In genomic region chr7:150983893-150984368, GRCh38 we compare ENCODE assay signal across 11 cellular contexts. TPM values are rescaled to one million over a fixed set of nuclear protein-coding genes. Genes with fewer than 3 reads are reported as not detected.
DNase-seq lines count a peak whose midpoint lies in the region; ATAC-seq and TF ChIP-seq lines count a peak whose summit lies in the region.
"Had no signal": no experiment of that assay in that cellular context is flagged by ENCODE, and none has a peak within 500 bp of the region (broad histone marks: within the 10 kb centered on the region; RNA-seq: fewer than 3 reads in every experiment).

No MANE protein-coding gene starts in this region.

- H3K4me3 Mint-ChIP-seq in natural killer cell treated with Interleukin-12 subunit alpha and Interleukin-12 subunit beta and Interleukin-15 and Interleukin-18, amount 100 ng/mL, for 72 hours = no peak overlapping the region

- DNase-seq in A172 (ENCODE audit: low spot score) (peak; percentile 45), GM12865 (ENCODE audit: low read depth) (peak; percentile 30), T follicular helper cell (ENCODE audit: low read depth) (peak; percentile 27), fibroblast of villous mesenchyme (ENCODE audit: low read depth) (peak; percentile 51), NCI-H2107 treated with DMSO at 0.1 percent for 48 hours (lab: John Stamatoyannopoulos, UW; ENCODE audit: unreplicated experiment) (no peak)
- no peak for DNase-seq in natural killer cell treated with Interleukin-12 subunit alpha and Interleukin-12 subunit beta and Interleukin-15 and Interleukin-18, amount 100 ng/mL, for 72 hours (ENCODE audit: low spot score)
- DNase-seq: MV-4-11 had no signal

- TF ChIP-seq CTCF in GM12865 (IDR thresholded peaks at IDR 0.05; ENCODE audit: insufficient read depth, low read depth, low read length, missing control alignments) = no peak
- no peak for TF ChIP-seq CTCF in fibroblast of villous mesenchyme (IDR thresholded peaks at IDR 0.05; ENCODE audit: insufficient read depth, low read depth, low read length)

- no peak for ATAC-seq in GM21576 (IDR thresholded peaks at IDR 0.05; ENCODE audit: unreplicated experiment)
- ATAC-seq in natural killer cell treated with Interleukin-12 subunit alpha and Interleukin-12 subunit beta and Interleukin-15 and Interleukin-18, amount 100 ng/mL, for 72 hours = no peak
- ATAC-seq in HG02759 (IDR thresholded peaks at IDR 0.05; ENCODE audit: unreplicated experiment) = no peak
- ATAC-seq: psoas muscle had no signal

- H3K4me1 Mint-ChIP-seq in natural killer cell treated with Interleukin-12 subunit alpha and Interleukin-12 subunit beta and Interleukin-15 and Interleukin-18, amount 100 ng/mL, for 72 hours (ENCODE audit: low read depth in 2 of 2) = peaks cover 13 to 17% of the 10 kb centered on the region in 2 donors

- no peaks in the 10 kb centered on the region for H3K9me3 Mint-ChIP-seq in natural killer cell treated with Interleukin-12 subunit alpha and Interleukin-12 subunit beta and Interleukin-15 and Interleukin-18, amount 100 ng/mL, for 72 hours

- H3K36me3 Mint-ChIP-seq in natural killer cell treated with Interleukin-12 subunit alpha and Interleukin-12 subunit beta and Interleukin-15 and Interleukin-18, amount 100 ng/mL, for 72 hours = no peaks in the 10 kb centered on the region

- no peak overlapping the region for H3K4me3 ChIP-seq in GM12865 (ENCODE audit: low read depth, low read length)
- no peak overlapping the region for H3K4me3 ChIP-seq in fibroblast of villous mesenchyme (ENCODE audit: low read depth, low read length)
- H3K4me3 ChIP-seq: Peyer's patch, psoas muscle had no signal

- peaks cover 29 to 34% of the 10 kb centered on the region in 2 donors for H3K27me3 Mint-ChIP-seq in natural killer cell treated with Interleukin-12 subunit alpha and Interleukin-12 subunit beta and Interleukin-15 and Interleukin-18, amount 100 ng/mL, for 72 hours

- no peak overlapping the region for H3K27ac Mint-ChIP-seq in natural killer cell treated with Interleukin-12 subunit alpha and Interleukin-12 subunit beta and Interleukin-15 and Interleukin-18, amount 100 ng/mL, for 72 hours

RNA-seq across cellular contexts. Expression of gene KCNH2, which starts 5.8 kb away (rescaled TPM):
- 1.7 and 3.5 TPM in 2 replicates for total RNA-seq in A172 (2014; rRNA removed; shearing (Covaris generic))
- total RNA-seq in fibroblast of villous mesenchyme = 0.64 and 2.6 TPM in 2 replicates
- total RNA-seq in natural killer cell treated with Interleukin-12 subunit alpha and Interleukin-12 subunit beta and Interleukin-15 and Interleukin-18, amount 100 ng/mL, for 72 hours = under 1 TPM in 1 of 2 donors, not detected in 1; 0.22 TPM

RNA-seq across cellular contexts. Expression of gene NOS3, which starts 6.9 kb away (rescaled TPM):
- total RNA-seq in A172 (2014; rRNA removed; shearing (Covaris generic)) = 0.74 and 2.5 TPM in 2 replicates
- total RNA-seq in fibroblast of villous mesenchyme = 1.3 and 3.5 TPM in 2 replicates
- 1 to 10 TPM; 1.2 to 8.0 TPM for total RNA-seq in natural killer cell treated with Interleukin-12 subunit alpha and Interleukin-12 subunit beta and Interleukin-15 and Interleukin-18, amount 100 ng/mL, for 72 hours

RNA-seq across cellular contexts. Expression of gene ATG9B, which starts 40.4 kb away (rescaled TPM):
- total RNA-seq in A172 (2014; rRNA removed; shearing (Covaris generic)) = not detected in 2 replicates
- under 0.01 and 0.32 TPM in 2 replicates for total RNA-seq in fibroblast of villous mesenchyme
- total RNA-seq in natural killer cell treated with Interleukin-12 subunit alpha and Interleukin-12 subunit beta and Interleukin-15 and Interleukin-18, amount 100 ng/mL, for 72 hours = 1 to 10 TPM; 2.5 to 2.7 TPM
- total RNA-seq: psoas muscle had no signal

RNA-seq across cellular contexts. Expression of gene ABCB8, which starts 44.3 kb away (rescaled TPM):
- 35.6 and 40.2 TPM in 2 replicates for total RNA-seq in A172 (2014; rRNA removed; shearing (Covaris generic))
- total RNA-seq in fibroblast of villous mesenchyme = 35.4 and 36.4 TPM in 2 replicates
- total RNA-seq in natural killer cell treated with Interleukin-12 subunit alpha and Interleukin-12 subunit beta and Interleukin-15 and Interleukin-18, amount 100 ng/mL, for 72 hours = 10 to 100 TPM; 43.1 to 82.8 TPM

Comparison
In these comparisons a context has a peak if more than half of its experiments do, and no peak if none do; other contexts are left out.
1. DNase-seq: peak in A172 (single experiment), GM12865 (single experiment), T follicular helper cell (single experiment) and fibroblast of villous mesenchyme (single experiment); none in natural killer cell treated with Interleukin-12 subunit alpha and Interleukin-12 subunit beta and Interleukin-15 and Interleukin-18, amount 100 ng/mL, for 72 hours (single experiment) and NCI-H2107 treated with DMSO at 0.1 percent for 48 hours (single experiment).